Comparison of ENCODE assay signal across 14 cellular contexts in genomic region chr2:168396131-168396530, GRCh38.
"Had no signal": no experiment of that assay in that cellular context is flagged by ENCODE, and none has a peak within 500 bp of the region (broad histone marks: within the 10 kb centered on the region; RNA-seq: fewer than 3 reads in every experiment).

No MANE protein-coding gene starts in this region.

- H3K27me3 Mint-ChIP-seq: stimulated activated naive B cell treated with anti-CD40 and anti-IgM and Interleukin-4, amounts not matched to agents 10 μg/mL and 1 μg/mL and 100 μg/mL, for 72 hours had no signal

- H3K27ac Mint-ChIP-seq: activated naive CD8-positive, alpha-beta T cell treated with anti-CD3 and anti-CD28 coated beads, Interleukin-2, amount 10 ng/mL, durations not matched to agents 7 days and 5 days; activated T-cell treated with anti-CD3 and anti-CD28 coated beads, Interleukin-2, amount 50 U/mL, for 72 hours; neural progenitor cell; stimulated activated naive B cell treated with anti-CD40 and anti-IgM and Interleukin-4, amounts not matched to agents 10 μg/mL and 1 μg/mL and 100 μg/mL, for 72 hours; T-helper 2 cell treated with Interferon-gamma antibody and Interleukin-4, amounts not matched to agents 5 μg/mL and 100 μg/mL, for 36 hours had no signal

- H3K79me2 ChIP-seq: hepatocyte had no signal

- H3K4me1 Mint-ChIP-seq: activated naive CD8-positive, alpha-beta T cell treated with anti-CD3 and anti-CD28 coated beads, Interleukin-2, amount 10 ng/mL, durations not matched to agents 7 days and 5 days; neural progenitor cell had no signal

- H3K9me3 ChIP-seq: SJCRH30 had no signal

- H3K9me3 Mint-ChIP-seq: neural progenitor cell; T-helper 2 cell treated with Interferon-gamma antibody and Interleukin-4, amounts not matched to agents 5 μg/mL and 100 μg/mL, for 36 hours had no signal

- H3K27ac ChIP-seq: hepatocyte, neural progenitor cell, SJCRH30 had no signal

- H3K4me2 ChIP-seq: hepatocyte, neural progenitor cell, smooth muscle cell had no signal

- H3K4me3 ChIP-seq: hepatocyte, neural progenitor cell, SJCRH30, smooth muscle cell had no signal

- H2AFZ ChIP-seq: hepatocyte, neural progenitor cell had no signal

- H3K36me3 Mint-ChIP-seq: activated naive CD8-positive, alpha-beta T cell treated with anti-CD3 and anti-CD28 coated beads, Interleukin-2, amount 10 ng/mL, durations not matched to agents 7 days and 5 days; neural progenitor cell; stimulated activated naive B cell treated with anti-CD40 and anti-IgM and Interleukin-4, amounts not matched to agents 10 μg/mL and 1 μg/mL and 100 μg/mL, for 72 hours had no signal

- H3K36me3 ChIP-seq: neural progenitor cell, SJCRH30 had no signal

- DNase-seq: activated CD4-positive, alpha-beta T cell treated with anti-CD3 and anti-CD28 coated beads, Interleukin-2, amount 50 U/mL, for 48 hours; activated CD4-positive, CD25-positive, alpha-beta regulatory T cell treated with anti-CD3 and anti-CD28 coated beads, Interleukin-2, amount 50 U/mL, for 72 hours; activated gamma-delta T cell treated with Interleukin-2 at 50 U/mL for 16 hours; activated naive CD8-positive, alpha-beta T cell treated with anti-CD3 and anti-CD28 coated beads, Interleukin-2, amount 10 ng/mL, durations not matched to agents 7 days and 5 days; activated T-cell treated with anti-CD3 and anti-CD28 coated beads, Interleukin-2, amount 50 U/mL, for 72 hours; kidney glomerular epithelial cell; retina; SJCRH30; stimulated activated naive B cell treated with anti-CD40 and anti-IgM and Interleukin-4, amounts not matched to agents 10 μg/mL and 1 μg/mL and 100 μg/mL, for 72 hours; trophoblast cell had no signal

- H3K4me3 Mint-ChIP-seq: activated naive CD8-positive, alpha-beta T cell treated with anti-CD3 and anti-CD28 coated beads, Interleukin-2, amount 10 ng/mL, durations not matched to agents 7 days and 5 days; activated T-cell treated with anti-CD3 and anti-CD28 coated beads, Interleukin-2, amount 50 U/mL, for 72 hours; neural progenitor cell; stimulated activated naive B cell treated with anti-CD40 and anti-IgM and Interleukin-4, amounts not matched to agents 10 μg/mL and 1 μg/mL and 100 μg/mL, for 72 hours; T-helper 2 cell treated with Interferon-gamma antibody and Interleukin-4, amounts not matched to agents 5 μg/mL and 100 μg/mL, for 36 hours had no signal

- H3K4me1 ChIP-seq: neural progenitor cell had no signal

- H3K27me3 ChIP-seq: hepatocyte, neural progenitor cell, SJCRH30 had no signal

- H3K9ac ChIP-seq: neural progenitor cell had no signal
